In genomic region chr7:101911800-101912705, GRCh38 we compare ENCODE assay signal across 11 cellular contexts.
DNase-seq lines count a peak whose midpoint lies in the region; ATAC-seq and TF ChIP-seq lines count a peak whose summit lies in the region.
"Had no signal": no experiment of that assay in that cellular context is flagged by ENCODE, and none has a peak within 500 bp of the region (broad histone marks: within the 10 kb centered on the region; RNA-seq: fewer than 3 reads in every experiment).

No MANE protein-coding gene starts in this region.

- H3K27ac ChIP-seq in OCI-LY1 (ENCODE audit: low read depth, low read length, poor library complexity, severe bottlenecking), result peak overlapping the region; percentile 18
- H3K27ac ChIP-seq in naive thymus-derived CD4-positive, alpha-beta T cell (ENCODE audit: low read depth, low read length), result no peak overlapping the region
- H3K27ac ChIP-seq: PC-9 had no signal

- intact Hi-C loops in naive thymus-derived CD4-positive, alpha-beta T cell (cut with micrococcal nuclease), result no loop called here

- H3K27ac Mint-ChIP-seq in naive thymus-derived CD4-positive, alpha-beta T cell, result peak overlapping the region in 1 of 9 donors; percentile 46
- H3K27ac Mint-ChIP-seq: activated CD4-positive, alpha-beta T cell treated with anti-CD3 and anti-CD28 coated beads, Interleukin-2, amount 10 ng/mL, durations not matched to agents 24 days and 14 days; stimulated activated naive B cell treated with anti-CD40 and anti-IgM and Interleukin-4, amounts not matched to agents 10 μg/mL and 1 μg/mL and 100 μg/mL, for 72 hours had no signal

- TF ChIP-seq CTCF in OCI-LY1 (IDR thresholded peaks at IDR 0.05; ENCODE audit: low read length) (no peak), foreskin fibroblast (IDR thresholded peaks at IDR 0.05; ENCODE audit: low read depth, low read length) (no peak)

- peak; percentile 85 for DNase-seq in ACHN
- peak; percentile 67 to 82 for DNase-seq in foreskin fibroblast
- no peak for DNase-seq in naive thymus-derived CD4-positive, alpha-beta T cell
- no peak for DNase-seq in stimulated activated CD8-positive, alpha-beta memory T cell treated with anti-CD3 and anti-CD28 coated beads, Interleukin-4, amount 100 ng/mL, for 48 hours
- no peak for DNase-seq in globus pallidus (ENCODE audit: low spot score)
- DNase-seq: activated CD4-positive, alpha-beta T cell treated with anti-CD3 and anti-CD28 coated beads, Interleukin-2, amount 10 ng/mL, durations not matched to agents 24 days and 14 days; PC-9; stimulated activated naive B cell treated with anti-CD40 and anti-IgM and Interleukin-4, amounts not matched to agents 10 μg/mL and 1 μg/mL and 100 μg/mL, for 72 hours had no signal

- H4K20me1 ChIP-seq in OCI-LY1 (ENCODE audit: insufficient read depth, low read length), result no peaks in the 10 kb centered on the region

- H2AFZ ChIP-seq in OCI-LY1 (ENCODE audit: low read length), result no peak overlapping the region
- H2AFZ ChIP-seq: PC-9 had no signal

- H3K4me1 Mint-ChIP-seq in naive thymus-derived CD4-positive, alpha-beta T cell, result peaks cover 5 to 26% (median 16%) of the 10 kb centered on the region in 7 donors

- H3K27me3 Mint-ChIP-seq in naive thymus-derived CD4-positive, alpha-beta T cell, result no peaks in the 10 kb centered on the region
- H3K27me3 Mint-ChIP-seq: activated CD4-positive, alpha-beta T cell treated with anti-CD3 and anti-CD28 coated beads, Interleukin-2, amount 10 ng/mL, durations not matched to agents 24 days and 14 days; stimulated activated naive B cell treated with anti-CD40 and anti-IgM and Interleukin-4, amounts not matched to agents 10 μg/mL and 1 μg/mL and 100 μg/mL, for 72 hours had no signal

- in situ Hi-C loops in ACHN (cut with HindIII; ENCODE audit: low pct_ligation_motif_present, low pct_unique_long_range_greater_than_20kb, low sequenced_read_pairs), result no loop called here

- H3K4me2 ChIP-seq in OCI-LY1 (ENCODE audit: low read length), result peak overlapping the region; percentile 16; the same call in 1 of the 2 replicates
- H3K4me2 ChIP-seq: PC-9 had no signal

- H3K36me3 ChIP-seq in OCI-LY1 (ENCODE audit: insufficient read depth, low read length), result peaks cover 44% of the 10 kb centered on the region
- peaks cover 0 to 16% (median 0%) of the 10 kb centered on the region in 3 experiments for H3K36me3 ChIP-seq in naive thymus-derived CD4-positive, alpha-beta T cell (ENCODE audit: control insufficient read depth in 2 of 3, insufficient read depth in 3 of 3, low read length in 3 of 3)

- H3K4me3 ChIP-seq in OCI-LY1 (ENCODE audit: low read depth, low read length, poor library complexity, severe bottlenecking) (no peak overlapping the region), foreskin fibroblast (ENCODE audit: low read depth in 1 of 2, low read length in 2 of 2) (no peak overlapping the region)
- no peak overlapping the region for H3K4me3 ChIP-seq in naive thymus-derived CD4-positive, alpha-beta T cell (ENCODE audit: low read length)
- H3K4me3 ChIP-seq: PC-9 had no signal

- no peaks in the 10 kb centered on the region for H3K9me3 ChIP-seq in OCI-LY1 (ENCODE audit: low read length)
- no peaks in the 10 kb centered on the region for H3K9me3 ChIP-seq in naive thymus-derived CD4-positive, alpha-beta T cell (ENCODE audit: control insufficient read depth in 2 of 3, low read length in 3 of 3)

- no peaks in the 10 kb centered on the region for H3K9me2 ChIP-seq in OCI-LY1 (ENCODE audit: low read depth, low read length)

- peaks cover 0 to 31% (median 11%) of the 10 kb centered on the region in 5 donors for H3K36me3 Mint-ChIP-seq in naive thymus-derived CD4-positive, alpha-beta T cell

- POLR2A ChIA-PET in naive thymus-derived CD4-positive, alpha-beta T cell (lab: Charles Lee), result no interaction called here

- H3K4me3 Mint-ChIP-seq in naive thymus-derived CD4-positive, alpha-beta T cell, result no peak overlapping the region
- H3K4me3 Mint-ChIP-seq: activated CD4-positive, alpha-beta T cell treated with anti-CD3 and anti-CD28 coated beads, Interleukin-2, amount 10 ng/mL, durations not matched to agents 24 days and 14 days; stimulated activated naive B cell treated with anti-CD40 and anti-IgM and Interleukin-4, amounts not matched to agents 10 μg/mL and 1 μg/mL and 100 μg/mL, for 72 hours had no signal

- peaks cover 55% of the 10 kb centered on the region for H3K4me1 ChIP-seq in OCI-LY1 (ENCODE audit: insufficient read depth, low read length, severe bottlenecking)
- H3K4me1 ChIP-seq in naive thymus-derived CD4-positive, alpha-beta T cell (ENCODE audit: control insufficient read depth in 2 of 2, insufficient read depth in 2 of 2, low read length in 2 of 2), result no peaks in the 10 kb centered on the region

- CTCF ChIA-PET in naive thymus-derived CD4-positive, alpha-beta T cell (lab: Charles Lee), result interaction anchor here (0.6 kb wide), 1 partner anchor 622 kb away, joined by 3 read pairs; no protein-coding TSS in a partner anchor

- no peaks in the 10 kb centered on the region for H3K27me3 ChIP-seq in OCI-LY1 (ENCODE audit: insufficient read depth, low read length)
- H3K27me3 ChIP-seq in naive thymus-derived CD4-positive, alpha-beta T cell (ENCODE audit: control insufficient read depth in 2 of 2, insufficient read depth in 2 of 2, low read length in 2 of 2), result no peaks in the 10 kb centered on the region

- no peaks in the 10 kb centered on the region for H3F3A ChIP-seq in OCI-LY1 (ENCODE audit: insufficient read depth, low read length)

- ATAC-seq in naive thymus-derived CD4-positive, alpha-beta T cell, result peak; percentile 53
- ATAC-seq in HG03280 (IDR thresholded peaks at IDR 0.05; ENCODE audit: unreplicated experiment) (no peak), HG02623 (IDR thresholded peaks at IDR 0.05; ENCODE audit: unreplicated experiment) (no peak)
- ATAC-seq: stimulated activated naive B cell treated with anti-CD40 and anti-IgM and Interleukin-4, amounts not matched to agents 10 μg/mL and 1 μg/mL and 100 μg/mL, for 72 hours had no signal

- no peaks in the 10 kb centered on the region for H3K9me3 Mint-ChIP-seq in naive thymus-derived CD4-positive, alpha-beta T cell
- H3K9me3 Mint-ChIP-seq: activated CD4-positive, alpha-beta T cell treated with anti-CD3 and anti-CD28 coated beads, Interleukin-2, amount 10 ng/mL, durations not matched to agents 24 days and 14 days; stimulated activated naive B cell treated with anti-CD40 and anti-IgM and Interleukin-4, amounts not matched to agents 10 μg/mL and 1 μg/mL and 100 μg/mL, for 72 hours had no signal

- H3K79me2 ChIP-seq in OCI-LY1 (ENCODE audit: insufficient read depth, low read length), result peaks cover 69% of the 10 kb centered on the region

- no peak overlapping the region; the same call in 1 of the 2 replicates for H3K9ac ChIP-seq in OCI-LY1 (ENCODE audit: low read length)

Comparison
In these comparisons a context has a peak if more than half of its experiments do, and no peak if none do; other contexts are left out.
1. DNase-seq: peak in ACHN (single experiment) and foreskin fibroblast (2 of 2); none in naive thymus-derived CD4-positive, alpha-beta T cell (0 of 9), stimulated activated CD8-positive, alpha-beta memory T cell treated with anti-CD3 and anti-CD28 coated beads, Interleukin-4, amount 100 ng/mL, for 48 hours (single experiment) and globus pallidus (single experiment).